15 cellular contexts compared by ENCODE assay signal in the genomic region with DNA sequence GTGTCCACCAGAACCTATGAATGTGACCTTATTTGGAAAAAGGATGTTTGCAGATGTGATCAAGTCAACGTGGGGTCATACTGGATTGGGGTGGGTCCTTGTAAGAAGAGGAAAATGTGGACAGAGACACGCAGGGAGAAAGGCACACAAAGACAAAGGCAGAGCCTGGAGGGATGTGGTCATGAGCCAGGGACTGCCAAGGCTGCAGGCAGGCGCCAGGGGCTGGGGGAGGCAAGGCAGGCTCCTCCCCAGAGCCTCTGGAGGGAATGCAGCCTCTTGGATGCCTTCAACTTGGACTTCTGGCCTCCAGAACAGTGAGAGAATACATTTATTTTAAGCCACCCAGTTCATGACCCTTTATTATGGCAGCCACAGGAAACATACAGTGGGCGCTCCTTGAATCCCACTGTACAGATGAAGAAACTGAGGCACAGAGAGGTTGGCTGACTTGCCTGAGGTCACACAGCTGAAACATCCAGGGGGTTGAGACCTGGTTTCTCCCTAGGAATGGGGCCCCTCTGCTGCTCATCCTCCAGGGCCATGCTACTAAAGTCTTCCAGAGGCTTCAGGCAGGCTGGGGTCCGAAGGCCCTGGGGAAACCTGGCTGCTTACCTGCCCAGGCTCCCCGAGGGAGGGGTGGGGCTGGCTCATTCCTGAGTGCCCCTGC.
DNase-seq lines count a peak whose midpoint lies in the region; ATAC-seq, FAIRE-seq and TF ChIP-seq lines count a peak whose summit lies in the region.
"Had no signal": no experiment of that assay in that cellular context is flagged by ENCODE, and none has a peak within 500 bp of the region (broad histone marks: within the 10 kb centered on the region; RNA-seq: fewer than 3 reads in every experiment).

No MANE protein-coding gene starts in this region.

- H3K9ac ChIP-seq in HepG2 (ENCODE audit: insufficient read depth, low read depth, low read length): no peak overlapping the region

- no peak overlapping the region for H3K4me2 ChIP-seq in HepG2 (ENCODE audit: low read depth, low read length)

- no peak for FAIRE-seq in HepG2 (lab: Jason Lieb, UNC)
- FAIRE-seq: GM19239, urothelium cell line had no signal

- H3K27ac Mint-ChIP-seq in osteocyte (ENCODE audit: unreplicated experiment): peak overlapping the region; percentile 83
- H3K27ac Mint-ChIP-seq: activated naive CD4-positive, alpha-beta T cell treated with anti-CD3 and anti-CD28 coated beads, Interleukin-2, amount 50 U/mL, for 24 hours had no signal

- H3K36me3 ChIP-seq in HepG2 (replicated peaks in 1 of 2; ENCODE audit: control insufficient read depth in 1 of 2, insufficient read depth in 2 of 2, low read length in 2 of 2) (peaks cover 17 to 48% of the 10 kb centered on the region in 2 experiments; a peak in 4 of 5 replicates), right lobe of liver (peaks cover 0 to 11% (median 0%) of the 10 kb centered on the region in 4 donors)

- ATAC-seq in HepG2 (no peak), right lobe of liver (no peak), GM21717 (IDR thresholded peaks at IDR 0.05; ENCODE audit: unreplicated experiment) (no peak), HG02642 (IDR thresholded peaks at IDR 0.05; ENCODE audit: poor library complexity, unreplicated experiment) (no peak)

- H3K27me3 Mint-ChIP-seq in osteocyte (ENCODE audit: unreplicated experiment): no peaks in the 10 kb centered on the region
- H3K27me3 Mint-ChIP-seq: activated naive CD4-positive, alpha-beta T cell treated with anti-CD3 and anti-CD28 coated beads, Interleukin-2, amount 50 U/mL, for 24 hours had no signal

- WGBS in HepG2 (ENCODE audit: low lambda C conversion rate): 85% methylated on average over 6 of the region's 6 CpGs
- WGBS in right lobe of liver (ENCODE audit: insufficient coverage, low coverage, low lambda C conversion rate, missing lambda C conversion rate): 57% methylated on average over 1 of the region's 6 CpGs

- TF ChIP-seq POLR2A in HepG2 (IDR thresholded peaks at IDR 0.05; ENCODE audit: insufficient read depth in 1 of 2, low read depth in 2 of 2, low read length in 2 of 2) (no peak), right lobe of liver (IDR thresholded peaks at IDR 0.05) (no peak)

- no peak overlapping the region for H3K4me3 Mint-ChIP-seq in osteocyte (ENCODE audit: unreplicated experiment)
- H3K4me3 Mint-ChIP-seq: activated naive CD4-positive, alpha-beta T cell treated with anti-CD3 and anti-CD28 coated beads, Interleukin-2, amount 50 U/mL, for 24 hours had no signal

- no peaks in the 10 kb centered on the region for H3K79me2 ChIP-seq in HepG2 (ENCODE audit: insufficient read depth, low read length)

- H3K27ac ChIP-seq in HepG2 (ENCODE audit: extremely low read length, insufficient read depth, low read length): no peak overlapping the region
- no peak overlapping the region for H3K27ac ChIP-seq in right lobe of liver
- H3K27ac ChIP-seq in dorsolateral prefrontal cortex: peak overlapping the region in 52 of 59 donors; percentile 15 to 99 (median 91)

- peaks cover 2% of the 10 kb centered on the region for H3K36me3 Mint-ChIP-seq in osteocyte (ENCODE audit: unreplicated experiment)
- H3K36me3 Mint-ChIP-seq: activated naive CD4-positive, alpha-beta T cell treated with anti-CD3 and anti-CD28 coated beads, Interleukin-2, amount 50 U/mL, for 24 hours had no signal

- BruUV-seq in HepG2 (replicated peaks; lab: Mats Ljungman, UMichigan): no TSS peak

- TF ChIP-seq RAD21 in HepG2 (CRISPR knock-in tag; IDR thresholded peaks at IDR 0.05): no peak

- H4K20me1 ChIP-seq in HepG2 (ENCODE audit: insufficient read depth, low read length): no peaks in the 10 kb centered on the region; the same call in 1 of the 2 replicates

- peaks cover 78% of the 10 kb centered on the region for H3K4me1 Mint-ChIP-seq in osteocyte (ENCODE audit: unreplicated experiment)

- no peaks in the 10 kb centered on the region for H3K9me3 ChIP-seq in HepG2 (ENCODE audit: low read length)
- H3K9me3 ChIP-seq in right lobe of liver: no peaks in the 10 kb centered on the region
- H3K9me3 ChIP-seq: spleen had no signal

- intact Hi-C loops in HepG2 (cut with micrococcal nuclease; ENCODE audit: unreplicated experiment) (no loop called here), right lobe of liver (cut with DNase I) (no loop called here), dorsolateral prefrontal cortex (cut with DNase I) (loop anchor here in 1 of 2 donors (5.0 kb wide), 1 partner anchor 63 kb away; no protein-coding TSS in a partner anchor)

- no peak for DNase-seq in HepG2 (ENCODE audit: low spot score)
- no peak for DNase-seq in right lobe of liver
- DNase-seq in dorsolateral prefrontal cortex: no peak
- no peak for DNase-seq in osteocyte (ENCODE audit: extremely low spot score, unreplicated experiment)
- no peak for DNase-seq in NCI-H1092 (lab: John Stamatoyannopoulos, UW)
- DNase-seq in glomerular visceral epithelial cell (ENCODE audit: extremely low spot score): no peak
- DNase-seq: dermis blood vessel endothelial cell, DMS79 treated with DMSO at 0.1 percent for 48 hours, spleen, T-helper 9 cell had no signal

- H3K4me3 ChIP-seq in HepG2 (replicated peaks in 1 of 3; ENCODE audit: insufficient read depth in 1 of 3, low read depth in 2 of 3, low read length in 3 of 3) (no peak overlapping the region), right lobe of liver (no peak overlapping the region), dorsolateral prefrontal cortex (no peak overlapping the region)
- H3K4me3 ChIP-seq: spleen had no signal

- no peaks in the 10 kb centered on the region for H3K9me3 Mint-ChIP-seq in osteocyte (ENCODE audit: unreplicated experiment)
- H3K9me3 Mint-ChIP-seq: activated naive CD4-positive, alpha-beta T cell treated with anti-CD3 and anti-CD28 coated beads, Interleukin-2, amount 50 U/mL, for 24 hours had no signal

- in situ Hi-C loops in HepG2 (cut with HindIII; ENCODE audit: extremely low pct_ligation_motif_present, low pct_unique_long_range_greater_than_20kb): no loop called here

- no peaks in the 10 kb centered on the region for H3K27me3 ChIP-seq in HepG2 (ENCODE audit: control insufficient read depth in 1 of 2, insufficient read depth in 2 of 2, low read length in 2 of 2)
- H3K27me3 ChIP-seq in right lobe of liver: no peaks in the 10 kb centered on the region
- no peaks in the 10 kb centered on the region for H3K27me3 ChIP-seq in dorsolateral prefrontal cortex
- H3K27me3 ChIP-seq: spleen had no signal

- TF ChIP-seq EP300 in HepG2 (IDR thresholded peaks at IDR 0.05; ENCODE audit: low read depth in 2 of 2, low read length in 2 of 2): no peak
- TF ChIP-seq EP300 in HepG2 (CRISPR knock-in tag; IDR thresholded peaks at IDR 0.05; ENCODE audit: borderline replicate concordance): no peak

- TF ChIP-seq CTCF in HepG2 (CRISPR knock-in tag; IDR thresholded peaks at IDR 0.05) (no peak), right lobe of liver (IDR thresholded peaks at IDR 0.05) (no peak), dorsolateral prefrontal cortex (IDR thresholded peaks at IDR 0.05 in 54 of 56, conservative IDR thresholded peaks at IDR 0.05 in 2 of 56; ENCODE audit: low read depth in 1 of 56, partially characterized antibody in 56 of 56) (no peak), osteocyte (IDR thresholded peaks at IDR 0.05) (no peak)

- CTCF ChIA-PET in HepG2 (lab: Yijun Ruan, JAX; ENCODE audit: low intra/inter-chr PET ratio, low total read pairs): no interaction called here

- POLR2A ChIA-PET in HepG2 (lab: Yijun Ruan, JAX): no interaction called here

- H2AFZ ChIP-seq in HepG2 (ENCODE audit: low read length): no peak overlapping the region

- H3K4me1 ChIP-seq in HepG2 (ENCODE audit: insufficient read depth, low read length) (peaks cover 9% of the 10 kb centered on the region), right lobe of liver (peaks cover 0 to 44% (median 24%) of the 10 kb centered on the region in 4 donors)

TF ChIP-seq in HepG2, 621 proteins besides CTCF, POLR2A, EP300 and RAD21:
- TF ChIP-seq ZFX (CRISPR knock-in tag; IDR thresholded peaks at IDR 0.05; ENCODE audit: low read depth) (no peak), CHD4 (IDR thresholded peaks at IDR 0.05; ENCODE audit: borderline replicate concordance, low read length) (no peak), ZNF768 (CRISPR knock-in tag; IDR thresholded peaks at IDR 0.05) (peak; percentile 86), EED (CRISPR knock-in tag; IDR thresholded peaks at IDR 0.05) (no peak)

Comparison
In these comparisons a context has a peak if more than half of its experiments do, and no peak if none do; other contexts are left out.
1. H3K27ac ChIP-seq: peak in dorsolateral prefrontal cortex (52 of 59); none in HepG2 (single experiment) and right lobe of liver (0 of 3).